In the genomic region with DNA sequence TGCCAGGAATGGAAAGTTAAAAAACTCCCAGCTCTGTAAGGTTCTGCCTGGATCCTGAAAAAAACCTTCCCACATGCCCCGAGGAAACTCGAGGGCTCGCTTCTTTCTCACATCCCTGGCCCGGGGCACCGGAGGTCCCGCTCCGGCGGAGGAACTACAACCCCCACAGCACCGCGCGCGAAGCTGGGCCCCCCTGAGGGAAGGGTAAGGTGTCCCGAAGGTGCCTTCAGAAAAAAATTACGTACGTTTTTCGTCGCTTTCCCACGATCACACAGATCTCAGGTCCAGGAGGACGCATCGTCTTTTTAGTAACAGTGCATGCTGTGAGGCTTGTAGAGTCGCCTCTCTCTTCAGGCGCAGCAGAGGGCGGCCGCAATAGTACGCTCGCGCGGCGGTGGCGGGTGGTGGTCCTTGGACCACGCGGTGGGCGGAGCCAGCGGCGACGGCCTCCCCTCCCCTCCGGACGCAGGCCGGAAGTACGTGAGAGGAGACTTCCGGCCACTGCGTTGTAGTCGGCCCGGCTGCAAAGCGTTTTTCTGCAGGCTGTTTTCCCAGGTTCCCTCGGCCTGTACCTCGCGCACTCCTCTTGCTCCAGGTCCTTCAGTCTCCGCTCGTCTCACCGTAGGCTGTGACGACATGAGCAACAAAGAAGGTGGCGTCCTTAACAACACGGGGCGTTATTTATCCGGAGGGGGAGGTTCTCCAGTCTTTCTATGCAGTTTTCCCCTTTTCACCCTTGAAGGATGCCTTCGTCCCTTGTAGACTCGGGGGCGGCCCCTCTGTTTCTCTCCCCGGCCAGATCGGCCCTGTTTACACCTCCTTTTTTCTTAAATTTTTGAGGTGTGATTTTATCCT, we compare ENCODE assay signal across 8 cellular contexts. TPM values are rescaled to one million over a fixed set of nuclear protein-coding genes. Genes with fewer than 3 reads are reported as not detected.
DNase-seq lines count a peak whose midpoint lies in the region; ATAC-seq and TF ChIP-seq lines count a peak whose summit lies in the region.

TSS of gene TSNAX (plus strand) at position 495 of the 855 bp plus-strand sequence. CDS start at position 637, 142 bp downstream.

- H4K8ac ChIP-seq in trophoblast cell (ENCODE audit: low read depth, low read length), result peak within 1 kb of the TSS; percentile 79

- peak within 1 kb of the TSS; percentile 82 for H3K14ac ChIP-seq in trophoblast cell (ENCODE audit: low read length)

- H3K27ac ChIP-seq in adipose tissue (ENCODE audit: low read depth, low read length), result peak within 1 kb of the TSS; percentile 57
- peak within 1 kb of the TSS; percentile 79 for H3K27ac ChIP-seq in trophoblast cell (ENCODE audit: low read depth, low read length)
- peak within 1 kb of the TSS; percentile 91 to 96 (median 96) for H3K27ac ChIP-seq in transverse colon

- no peaks in the 10 kb centered on the region for H3K27me3 Mint-ChIP-seq in T-cell

- peak within 1 kb of the TSS; percentile 86 for H2BK5ac ChIP-seq in trophoblast cell (ENCODE audit: low read depth, low read length, poor library complexity)

- H3K18ac ChIP-seq in trophoblast cell (ENCODE audit: low read length), result peak within 1 kb of the TSS; percentile 60

- H3K36me3 ChIP-seq in trophoblast cell (ENCODE audit: control insufficient read depth in 1 of 2, insufficient read depth in 2 of 2, low read length in 2 of 2), result peaks cover 5% of the 10 kb centered on the region in 2 experiments
- peaks cover 0 to 7% (median 1%) of the 10 kb centered on the region in 4 donors for H3K36me3 ChIP-seq in transverse colon

- peaks cover 47 to 53% (median 48%) of the 10 kb centered on the region in 3 donors for H3K4me1 Mint-ChIP-seq in T-cell

- H3K36me3 Mint-ChIP-seq in T-cell, result peaks cover 12% of the 10 kb centered on the region

- peak within 1 kb of the TSS; percentile 33 for H4K12ac ChIP-seq in trophoblast cell (ENCODE audit: low read depth, low read length)

- H3K9me3 Mint-ChIP-seq in T-cell, result no peaks in the 10 kb centered on the region

- ATAC-seq in HG02763 (IDR thresholded peaks at IDR 0.05; ENCODE audit: unreplicated experiment), result peak; percentile 99
- ATAC-seq in T-cell (replicated peaks in 1 of 4), result peak; percentile 89 to 96 (median 92)

- WGBS in adipose tissue, 3 donors, result 0 to 1% (median 0%) methylated on average over 61 of the region's 61 CpGs
- WGBS in trophoblast cell (ENCODE audit: extremely low coverage, insufficient coverage, insufficient read length), result no CpG with 5 or more reads among the region's 61 CpGs
- 0 to 1% methylated on average over 3 to 61 of the region's 61 CpGs for WGBS in transverse colon (ENCODE audit: low coverage in 1 of 2), 2 donors

- H3K4me2 ChIP-seq in trophoblast cell (ENCODE audit: low read length), result peak within 1 kb of the TSS; percentile 73

- peak within 1 kb of the TSS; percentile 79 for H4K91ac ChIP-seq in trophoblast cell (ENCODE audit: low read depth, low read length)

- no peak within 1 kb of the TSS for H3K23ac ChIP-seq in trophoblast cell (ENCODE audit: low read length)

- H3K4me3 Mint-ChIP-seq in T-cell, result peak within 1 kb of the TSS; percentile 97 to 98 (median 98)

- H3K9me3 ChIP-seq in trophoblast cell (ENCODE audit: insufficient read depth, low read depth, low read length), result no peaks in the 10 kb centered on the region
- no peaks in the 10 kb centered on the region for H3K9me3 ChIP-seq in transverse colon

- intact Hi-C loops in cardiac septum (cut with DNase I), result loop anchor here (5.0 kb wide), 2 partner anchors 106 to 171 kb away; partner anchors contain the start of gene EGLN1
- intact Hi-C loops in transverse colon (cut with DNase I; ENCODE audit: low total_unique reads), result no loop called here

- DNase-seq in GM12865 (ENCODE audit: low read depth) (peak; percentile 97), NCI-H1417 treated with DMSO at 0.1 percent for 48 hours (lab: John Stamatoyannopoulos, UW) (peak; percentile 71), T-cell (peak; percentile 78 to 93 (median 88)), cardiac septum (ENCODE audit: low spot score) (peak; percentile 94), trophoblast cell (peak; percentile 90 to 93), transverse colon (peak; percentile 93)

- peak within 1 kb of the TSS; percentile 82 for H3K9ac ChIP-seq in trophoblast cell (ENCODE audit: low read length)

- no peaks in the 10 kb centered on the region for H3K27me3 ChIP-seq in trophoblast cell (ENCODE audit: insufficient read depth, low read length)
- H3K27me3 ChIP-seq in transverse colon, result no peaks in the 10 kb centered on the region

- TF ChIP-seq POLR2A in transverse colon (IDR thresholded peaks at IDR 0.05), result peak; percentile 87

- H2BK12ac ChIP-seq in trophoblast cell (ENCODE audit: low read length), result peak within 1 kb of the TSS; percentile 19

- peak within 1 kb of the TSS; percentile 70 for H2BK120ac ChIP-seq in trophoblast cell (ENCODE audit: insufficient read depth, low read length, poor library complexity)

- TF ChIP-seq CTCF in GM12865 (IDR thresholded peaks at IDR 0.05; ENCODE audit: insufficient read depth, low read depth, low read length, missing control alignments) (no peak), transverse colon (IDR thresholded peaks at IDR 0.05) (peak in 1 of 5 experiments; percentile 16)

- TF ChIP-seq EP300 in transverse colon (IDR thresholded peaks at IDR 0.05; ENCODE audit: low read depth), result no peak

- CTCF ChIA-PET in T-cell (lab: Charles Lee), result interaction anchor here (0.6 to 1.0 kb wide), 5 partner anchors 29 to 191 kb away, joined by 3 to 4 read pairs (median 3); partner anchors contain the start of genes EXOC8 (in 1 of the 2) and SPRTN (in 1 of the 2)

- peak within 1 kb of the TSS; percentile 99 to 100 for H3K27ac Mint-ChIP-seq in T-cell

- peaks cover 2% of the 10 kb centered on the region for H3K79me2 ChIP-seq in trophoblast cell (ENCODE audit: control insufficient read depth, insufficient read depth, low read length, poor library complexity)

- peak within 1 kb of the TSS; percentile 24 for H3K4ac ChIP-seq in trophoblast cell (ENCODE audit: low read depth, low read length)

- in situ Hi-C loops in transverse colon (cut with MboI; ENCODE audit: low pct_ligation_motif_present in 1 of 4, low pct_unique_long_range_greater_than_20kb in 1 of 4, low sequenced_read_pairs in 3 of 4), result no loop called here

- POLR2A ChIA-PET in T-cell (lab: Charles Lee), result interaction anchor here (0.6 to 1.2 kb wide), 3 partner anchors 89 to 190 kb away, joined by 3 to 4 read pairs (median 3); partner anchors contain the start of gene SPRTN (in 1 of the 2)

- peak within 1 kb of the TSS; percentile 87 for H3K4me3 ChIP-seq in GM12865 (ENCODE audit: low read depth, low read length)
- peak within 1 kb of the TSS; percentile 82 for H3K4me3 ChIP-seq in trophoblast cell (ENCODE audit: low read depth, low read length)
- peak within 1 kb of the TSS; percentile 54 to 94 (median 88) for H3K4me3 ChIP-seq in transverse colon

- peak within 1 kb of the TSS; percentile 75 for H2AFZ ChIP-seq in trophoblast cell (ENCODE audit: insufficient read depth, low read length, poor library complexity)

- H3K4me1 ChIP-seq in trophoblast cell (ENCODE audit: control insufficient read depth in 1 of 2, insufficient read depth in 2 of 2, low read length in 2 of 2), result peaks cover 3 to 7% of the 10 kb centered on the region in 2 experiments
- peaks cover 11 to 41% (median 16%) of the 10 kb centered on the region in 4 donors for H3K4me1 ChIP-seq in transverse colon

- peaks cover 8% of the 10 kb centered on the region for H3K79me1 ChIP-seq in trophoblast cell (ENCODE audit: low read length)

- no peak within 1 kb of the TSS for H2AK5ac ChIP-seq in trophoblast cell (ENCODE audit: low read length)

RNA-seq across cellular contexts. Expression of gene TSNAX, which starts in this region (rescaled TPM):
- 10 to 100 TPM; 31.0 to 40.6 (median 35.0) TPM for total RNA-seq in T-cell
- 10 to 100 TPM in 2 of 3 donors, 1 to 10 TPM in 1; 9.6 to 22.0 (median 20.2) TPM for polyA plus RNA-seq in adipose tissue
- 35.3 TPM for total RNA-seq in cardiac septum
- 21.3 and 22.6 TPM in 2 replicates for polyA plus RNA-seq in trophoblast cell (2013)
- total RNA-seq in transverse colon, result 10 to 100 TPM in 3 of 4 donors, 1 to 10 TPM in 1; 8.2 to 27.0 (median 17.3) TPM

Comparison
In these comparisons a context has a peak if more than half of its experiments do, and no peak if none do; other contexts are left out.
1. Peak in every context shown above with its lines: DNase-seq, ATAC-seq, H3K4me3 ChIP-seq and H3K27ac ChIP-seq.